Comparison of ENCODE assay signal across 20 cellular contexts in genomic region chr3:58667229-58667628, GRCh38. TPM values are rescaled to one million over a fixed set of nuclear protein-coding genes. Genes with fewer than 3 reads are reported as not detected.
DNase-seq lines count a peak whose midpoint lies in the region; ATAC-seq, FAIRE-seq and TF ChIP-seq lines count a peak whose summit lies in the region.
"Had no signal": no experiment of that assay in that cellular context is flagged by ENCODE, and none has a peak within 500 bp of the region (broad histone marks: within the 10 kb centered on the region; RNA-seq: fewer than 3 reads in every experiment).

No MANE protein-coding gene starts in this region.

- H3K9me3 Mint-ChIP-seq in Calu3 (ENCODE audit: low read depth, unreplicated experiment): no peaks in the 10 kb centered on the region
- H3K9me3 Mint-ChIP-seq in activated CD4-positive, alpha-beta T cell treated with anti-CD3 and anti-CD28 coated beads, Interleukin-2, amount 10 ng/mL, durations not matched to agents 7 days and 5 days: no peaks in the 10 kb centered on the region
- H3K9me3 Mint-ChIP-seq: CD4-positive, alpha-beta T cell; HFFc6 had no signal

- H3K14ac ChIP-seq in H1 (ENCODE audit: insufficient read length): no peak overlapping the region

- no peaks in the 10 kb centered on the region for H3K27me3 ChIP-seq in H1 (replicated peaks in 1 of 4; ENCODE audit: control insufficient read depth in 3 of 4, extremely low read depth in 1 of 4, insufficient read depth in 3 of 4, low read length in 3 of 4)
- H3K27me3 ChIP-seq in transverse colon: no peaks in the 10 kb centered on the region
- H3K27me3 ChIP-seq in gastroesophageal sphincter: peaks cover 7% of the 10 kb centered on the region

- intact Hi-C loops in Calu3 (cut with micrococcal nuclease; ENCODE audit: unreplicated experiment): no loop called here
- intact Hi-C loops in mucosa of descending colon (cut with DNase I, micrococcal nuclease): no loop called here
- intact Hi-C loops in transverse colon (cut with DNase I; ENCODE audit: low total_unique reads): no loop called here

- no peaks in the 10 kb centered on the region for H3K23me2 ChIP-seq in H1 (ENCODE audit: low read depth, low read length)

- 40 to 100% methylated on average over 1 of the region's 1 CpG for WGBS in H1 (ENCODE audit: extremely low coverage in 1 of 2, insufficient coverage in 1 of 2, insufficient read length in 1 of 2, insufficient replicate concordance in 2 of 2, low coverage in 1 of 2, low lambda C conversion rate in 2 of 2, missing lambda C conversion rate in 1 of 2), 2 experiments
- WGBS in transverse colon (ENCODE audit: low coverage in 1 of 2), 2 donors: 56 to 65% methylated on average over 1 of the region's 1 CpG
- 100% methylated on average over 1 of the region's 1 CpG; no CpG with 5 or more reads in 1 of the 2 donors for WGBS in gastroesophageal sphincter (ENCODE audit: low coverage in 1 of 2), 2 donors

- H3K4me3 Mint-ChIP-seq in Calu3 (ENCODE audit: low read depth, unreplicated experiment): no peak overlapping the region
- no peak overlapping the region for H3K4me3 Mint-ChIP-seq in activated CD4-positive, alpha-beta T cell treated with anti-CD3 and anti-CD28 coated beads, Interleukin-2, amount 10 ng/mL, durations not matched to agents 7 days and 5 days
- H3K4me3 Mint-ChIP-seq: CD4-positive, alpha-beta T cell; HFFc6 had no signal

- TF ChIP-seq CTCF in Calu3 (IDR thresholded peaks at IDR 0.05; ENCODE audit: unreplicated experiment) (no peak), H1 (IDR thresholded peaks at IDR 0.05; ENCODE audit: control extremely low read depth in 1 of 3, insufficient read depth in 1 of 3, low read depth in 1 of 3, low read length in 3 of 3) (no peak), mucosa of descending colon (IDR thresholded peaks at IDR 0.05) (no peak), transverse colon (IDR thresholded peaks at IDR 0.05) (no peak), gastroesophageal sphincter (IDR thresholded peaks at IDR 0.05) (no peak)

- H2BK5ac ChIP-seq in H1 (ENCODE audit: low read depth, low read length): no peak overlapping the region; the same call in 1 of the 2 replicates

- no peak overlapping the region for H4K91ac ChIP-seq in H1 (replicated peaks; ENCODE audit: insufficient read length, low read length)

- H2BK12ac ChIP-seq in H1 (ENCODE audit: low read depth, low read length): 0 out of 2 replicates have a peak overlapping the region, but pooled peaks have one; percentile 17

- no peak overlapping the region for H3K4me3 ChIP-seq in H1 (ENCODE audit: extremely low read depth in 1 of 4, insufficient read depth in 2 of 4, low read depth in 3 of 4, low read length in 4 of 4)
- no peak overlapping the region for H3K4me3 ChIP-seq in mucosa of descending colon
- no peak overlapping the region for H3K4me3 ChIP-seq in transverse colon
- no peak overlapping the region for H3K4me3 ChIP-seq in gastroesophageal sphincter
- H3K4me3 ChIP-seq: A549 had no signal

- H3K56ac ChIP-seq in H1 (replicated peaks; ENCODE audit: insufficient read length, low read depth, low read length): no peak overlapping the region

- no peak for DNase-seq in Calu3
- no peak for DNase-seq in H1 (ENCODE audit: low read depth in 1 of 2, low spot score in 2 of 2)
- DNase-seq in mucosa of descending colon: peak in 1 of 3 donors; percentile 59
- no peak for DNase-seq in transverse colon
- no peak for DNase-seq in activated naive CD4-positive, alpha-beta T cell treated with anti-CD3 and anti-CD28 coated beads, Interleukin-2, amount 50 U/mL, for 16 hours
- DNase-seq in activated CD4-positive, alpha-beta T cell treated with anti-CD3 and anti-CD28 coated beads, Interleukin-2, amount 10 ng/mL, durations not matched to agents 7 days and 5 days: no peak
- DNase-seq: CD4-positive, alpha-beta T cell; DMS79; GOT3; HFFc6; Karpas-422; NCI-H1105 treated with DMSO at 0.1 percent for 48 hours; NCI-H187; NCI-H69; Right ventricle myocardium superior had no signal

- no peaks in the 10 kb centered on the region for H3K79me1 ChIP-seq in H1 (ENCODE audit: low read depth, low read length)

- no peak overlapping the region for H3K4ac ChIP-seq in H1 (replicated peaks; ENCODE audit: insufficient read length, low read depth, low read length)

- H3K36me3 ChIP-seq in H1 (ENCODE audit: control insufficient read depth in 2 of 4, insufficient read depth in 4 of 4, low read length in 3 of 4) (no peaks in the 10 kb centered on the region), mucosa of descending colon (ENCODE audit: low read depth) (no peaks in the 10 kb centered on the region), transverse colon (no peaks in the 10 kb centered on the region), gastroesophageal sphincter (no peaks in the 10 kb centered on the region)

- no peak for TF ChIP-seq RAD21 in H1 (IDR thresholded peaks at IDR 0.05 in 1 of 2, conservative IDR thresholded peaks at IDR 0.05 in 1 of 2; ENCODE audit: low read depth in 2 of 2, low read length in 2 of 2)

- FAIRE-seq in H1 (lab: Jason Lieb, UNC): no peak
- FAIRE-seq: A549, G401.6, GM12892, HepG2 had no signal

- no peak overlapping the region for H2AK5ac ChIP-seq in H1 (ENCODE audit: low read depth, low read length)

- no peak overlapping the region for H2BK20ac ChIP-seq in H1 (ENCODE audit: low read length)

- no peaks in the 10 kb centered on the region for H3K79me2 ChIP-seq in H1 (ENCODE audit: control insufficient read depth in 1 of 2, insufficient read depth in 2 of 2, low read length in 2 of 2)

- no peak for TF ChIP-seq POLR2A in H1 (IDR thresholded peaks at IDR 0.05; ENCODE audit: control extremely low read depth in 1 of 2, low read depth in 2 of 2, low read length in 2 of 2)
- TF ChIP-seq POLR2A in transverse colon (IDR thresholded peaks at IDR 0.05): no peak
- TF ChIP-seq POLR2A in gastroesophageal sphincter (IDR thresholded peaks at IDR 0.05): no peak

- CTCF ChIA-PET in Calu3 (lab: Charles Lee): interaction anchor here (0.6 to 1.5 kb wide), 3 partner anchors 64 to 350 kb away, joined by 3 to 4 read pairs (median 4); no protein-coding TSS in a partner anchor
- CTCF ChIA-PET in H1 (lab: Charles Lee; ENCODE audit: partially characterized antibody): interaction anchor here (0.9 to 1.8 kb wide), 5 partner anchors 8 to 98 kb away, joined by 3 to 8 read pairs (median 3); no protein-coding TSS in a partner anchor
- CTCF ChIA-PET in activated CD4-positive, alpha-beta T cell treated with anti-CD3 and anti-CD28 coated beads, Interleukin-2, amount 10 ng/mL, durations not matched to agents 7 days and 5 days (lab: Charles Lee): no interaction called here

- H4K8ac ChIP-seq in H1 (ENCODE audit: extremely low read depth, insufficient read depth, low read length): no peak overlapping the region

- peaks cover 22% of the 10 kb centered on the region for H3K4me1 Mint-ChIP-seq in Calu3 (ENCODE audit: low read depth, unreplicated experiment)
- H3K4me1 Mint-ChIP-seq in activated CD4-positive, alpha-beta T cell treated with anti-CD3 and anti-CD28 coated beads, Interleukin-2, amount 10 ng/mL, durations not matched to agents 7 days and 5 days: no peaks in the 10 kb centered on the region

- H3K23ac ChIP-seq in H1 (ENCODE audit: insufficient read length): no peak overlapping the region

- no peak overlapping the region for H3K9ac ChIP-seq in H1 (replicated peaks in 1 of 4; ENCODE audit: extremely low read depth in 1 of 4, low read depth in 3 of 4, low read length in 3 of 4)

- no peak overlapping the region for H3K27ac ChIP-seq in H1 (ENCODE audit: low read depth, low read length)
- peak overlapping the region; percentile 88 to 93 (median 90) for H3K27ac ChIP-seq in transverse colon
- H3K27ac ChIP-seq in gastroesophageal sphincter: no peak overlapping the region
- H3K27ac ChIP-seq: A549 had no signal

- H2BK15ac ChIP-seq in H1 (ENCODE audit: low read length): no peak overlapping the region

- TF ChIP-seq EP300 in H1 (IDR thresholded peaks at IDR 0.05; ENCODE audit: borderline replicate concordance in 1 of 2, low read depth in 2 of 2, low read length in 2 of 2) (no peak), transverse colon (IDR thresholded peaks at IDR 0.05; ENCODE audit: low read depth) (no peak), gastroesophageal sphincter (IDR thresholded peaks at IDR 0.05) (no peak)

- H3K36me3 Mint-ChIP-seq in Calu3 (ENCODE audit: insufficient read depth, unreplicated experiment): peaks cover 4% of the 10 kb centered on the region
- H3K36me3 Mint-ChIP-seq in activated CD4-positive, alpha-beta T cell treated with anti-CD3 and anti-CD28 coated beads, Interleukin-2, amount 10 ng/mL, durations not matched to agents 7 days and 5 days (ENCODE audit: low read depth): no peaks in the 10 kb centered on the region

- no peak overlapping the region for H2AFZ ChIP-seq in H1 (ENCODE audit: low read length)

- H3K4me1 ChIP-seq in H1 (replicated peaks in 1 of 4; ENCODE audit: control insufficient read depth in 3 of 4, insufficient read depth in 4 of 4, low read length in 3 of 4) (no peaks in the 10 kb centered on the region), mucosa of descending colon (ENCODE audit: low read depth) (peaks cover 32% of the 10 kb centered on the region), transverse colon (peaks cover 14 to 70% (median 52%) of the 10 kb centered on the region in 4 donors), gastroesophageal sphincter (no peaks in the 10 kb centered on the region)
- H3K4me1 ChIP-seq: A549 had no signal

- no peak overlapping the region for H4K5ac ChIP-seq in H1 (ENCODE audit: insufficient read length, low read depth, low read length)

- no peaks in the 10 kb centered on the region for H4K20me1 ChIP-seq in H1 (replicated peaks in 1 of 2; ENCODE audit: control insufficient read depth in 1 of 2, insufficient read depth in 2 of 2, low read length in 2 of 2)

- peak overlapping the region; percentile 68 for H3K27ac Mint-ChIP-seq in Calu3 (ENCODE audit: unreplicated experiment)
- H3K27ac Mint-ChIP-seq in activated CD4-positive, alpha-beta T cell treated with anti-CD3 and anti-CD28 coated beads, Interleukin-2, amount 10 ng/mL, durations not matched to agents 7 days and 5 days: no peak overlapping the region
- H3K27ac Mint-ChIP-seq: CD4-positive, alpha-beta T cell; HFFc6 had no signal

- no peaks in the 10 kb centered on the region for H3K27me3 Mint-ChIP-seq in Calu3 (ENCODE audit: unreplicated experiment)
- no peaks in the 10 kb centered on the region for H3K27me3 Mint-ChIP-seq in activated CD4-positive, alpha-beta T cell treated with anti-CD3 and anti-CD28 coated beads, Interleukin-2, amount 10 ng/mL, durations not matched to agents 7 days and 5 days

- POLR2A ChIA-PET in H1 (lab: Charles Lee; ENCODE audit: partially characterized antibody): no interaction called here
- POLR2A ChIA-PET in activated CD4-positive, alpha-beta T cell treated with anti-CD3 and anti-CD28 coated beads, Interleukin-2, amount 10 ng/mL, durations not matched to agents 7 days and 5 days (lab: Charles Lee): no interaction called here

- BruUV-seq in Calu3 (replicated peaks; lab: Mats Ljungman, UMichigan): no TSS peak

- no peak overlapping the region for H2BK120ac ChIP-seq in H1 (replicated peaks; ENCODE audit: low read depth, low read length)

- H3K9me3 ChIP-seq in H1 (ENCODE audit: insufficient read depth in 2 of 2, low read depth in 1 of 2, low read length in 1 of 2) (no peaks in the 10 kb centered on the region), mucosa of descending colon (no peaks in the 10 kb centered on the region), transverse colon (no peaks in the 10 kb centered on the region), gastroesophageal sphincter (no peaks in the 10 kb centered on the region)
- H3K9me3 ChIP-seq: A549 had no signal

- no peak overlapping the region for H3K18ac ChIP-seq in H1 (ENCODE audit: extremely low read depth, low read length)

- ATAC-seq in mucosa of descending colon (peak; percentile 41), gastroesophageal sphincter (no peak)
- ATAC-seq: A549, HepG2 had no signal

- in situ Hi-C loops in transverse colon (cut with MboI; ENCODE audit: low pct_ligation_motif_present in 1 of 4, low pct_unique_long_range_greater_than_20kb in 1 of 4, low sequenced_read_pairs in 3 of 4): no loop called here

- no peak overlapping the region for H3K4me2 ChIP-seq in H1 (ENCODE audit: insufficient read depth in 1 of 2, low read depth in 2 of 2, low read length in 2 of 2)
- H3K4me2 ChIP-seq: A549 had no signal

RNA-seq across cellular contexts. Expression of gene FAM3D, which starts 0.7 kb away (rescaled TPM):
- total RNA-seq in Calu3 (2022) (3.0 and 3.8 TPM in 2 replicates), mucosa of descending colon (100 to 1,000 TPM; 253 to 761 (median 323) TPM), transverse colon (100 to 1,000 TPM; 243 to 431 (median 364) TPM), gastroesophageal sphincter (10 to 100 TPM in 1 of 4 donors, 1 to 10 TPM in 1, not detected in 2; 1.9 to 33.2 TPM)
- not detected in 2 replicates for total RNA-seq in H1 (2021; fragmentation: NEBNext Ultra II Directional; extraction: Animal tissue kit (Norgen Biotek cat#: 25700))
- polyA plus RNA-seq in H1 (2011; rRNA removed): 0.08 TPM in 1 of 2 replicates, not detected in the other
- not detected for polyA plus RNA-seq in H1 (2011; cell fraction: cytosol; rRNA removed)
- polyA plus RNA-seq in H1 (2011; cell fraction: nucleus; rRNA removed): 0.09 TPM
- not detected in 4 replicates for polyA plus RNA-seq in H1 (2012, experiment 1 of 2)
- polyA plus RNA-seq in H1 (2012, experiment 2 of 2): not detected
- not detected for polyA plus RNA-seq in H1 (2013, experiment 1 of 2)
- polyA plus RNA-seq in H1 (2013, experiment 2 of 2): 0.07 TPM
- not detected in 2 replicates for polyA minus RNA-seq in H1 (2011; rRNA and poly(A)+ RNA removed)
- not detected for polyA minus RNA-seq in H1 (2011; cell fraction: cytosol; rRNA and poly(A)+ RNA removed)
- polyA minus RNA-seq in H1 (2011; cell fraction: nucleus; rRNA and poly(A)+ RNA removed): not detected
- total RNA-seq in activated CD4-positive, alpha-beta T cell treated with anti-CD3 and anti-CD28 coated beads, Interleukin-2, amount 10 ng/mL, durations not matched to agents 7 days and 5 days: not detected
- total RNA-seq: CD4-positive, alpha-beta T cell; HepG2; HFFc6; Right ventricle myocardium superior had no signal
- polyA plus RNA-seq: A549, HepG2 had no signal

Comparison
In these comparisons a context has a peak if more than half of its experiments do, and no peak if none do; other contexts are left out.
1. H3K27ac ChIP-seq: peak in transverse colon (4 of 4); none in H1 (single experiment) and gastroesophageal sphincter (0 of 4).
2. RNA of gene FAM3D, which starts 0.7 kb away (total RNA-seq): 243 to 431 TPM in transverse colon and 253 to 761 TPM in mucosa of descending colon; 3.0 to 3.8 TPM in Calu3, 1.9 to 33.2 TPM in gastroesophageal sphincter, not detected in H1 and not detected in activated CD4-positive, alpha-beta T cell treated with anti-CD3 and anti-CD28 coated beads, Interleukin-2, amount 10 ng/mL, durations not matched to agents 7 days and 5 days; every median in the first group is over 4 times any median in the second.